Comparison of ENCODE assay signal across 15 cellular contexts in genomic region chr13:109715902-109716301, GRCh38.
DNase-seq lines count a peak whose midpoint lies in the region; ATAC-seq and TF ChIP-seq lines count a peak whose summit lies in the region.
"Had no signal": no experiment of that assay in that cellular context is flagged by ENCODE, and none has a peak within 500 bp of the region (broad histone marks: within the 10 kb centered on the region; RNA-seq: fewer than 3 reads in every experiment).

No MANE protein-coding gene starts in this region.

- H3K4me2 ChIP-seq in smooth muscle cell, result no peak overlapping the region

- 87% methylated on average over 1 of the region's 1 CpG for WGBS in smooth muscle cell (ENCODE audit: low lambda C conversion rate)

- H3K36me3 ChIP-seq in smooth muscle cell (ENCODE audit: low read depth), result no peaks in the 10 kb centered on the region

- no peak overlapping the region for H3K9ac ChIP-seq in smooth muscle cell (ENCODE audit: low read depth)

- no peaks in the 10 kb centered on the region for H3K79me2 ChIP-seq in smooth muscle cell (ENCODE audit: low read depth)

- H4K20me1 ChIP-seq in smooth muscle cell (ENCODE audit: low read depth), result no peaks in the 10 kb centered on the region

- peak; percentile 66 for ATAC-seq in omental fat pad (ENCODE audit: low FRiP score)

- H2AFZ ChIP-seq in smooth muscle cell (ENCODE audit: low read depth), result no peak overlapping the region

- peaks cover 11% of the 10 kb centered on the region for H3K4me1 ChIP-seq in smooth muscle cell (ENCODE audit: low read depth)

- H3K27ac ChIP-seq in smooth muscle cell (ENCODE audit: low read depth) (no peak overlapping the region), caudate nucleus (ENCODE audit: low read depth, low read length) (no peak overlapping the region), coronary artery (no peak overlapping the region)

- no peaks in the 10 kb centered on the region for H3K9me3 ChIP-seq in smooth muscle cell (replicated peaks; ENCODE audit: low read depth)

- no peak overlapping the region for H3K4me3 ChIP-seq in smooth muscle cell
- no peak overlapping the region for H3K4me3 ChIP-seq in coronary artery

- H3F3A ChIP-seq in smooth muscle cell (ENCODE audit: low read depth), result no peaks in the 10 kb centered on the region

- no peak for TF ChIP-seq CTCF in omental fat pad (IDR thresholded peaks at IDR 0.05)
- no peak for TF ChIP-seq CTCF in smooth muscle cell (IDR thresholded peaks at IDR 0.05; ENCODE audit: borderline replicate concordance, insufficient read depth, poor library complexity, severe bottlenecking)
- TF ChIP-seq CTCF in coronary artery (IDR thresholded peaks at IDR 0.05), result no peak

- H3K27me3 ChIP-seq in smooth muscle cell (ENCODE audit: low read depth), result no peaks in the 10 kb centered on the region

- peak; percentile 5 for DNase-seq in GM04503 (ENCODE audit: low read depth)
- peak; percentile 79 for DNase-seq in OCI-M1 (lab: John Stamatoyannopoulos, UW)
- DNase-seq in fibroblast of gingiva (ENCODE audit: low read depth), result peak; percentile 77
- no peak for DNase-seq in omental fat pad (ENCODE audit: low spot score)
- DNase-seq in smooth muscle cell (lab: John Stamatoyannopoulos, UW; ENCODE audit: unreplicated experiment), result no peak
- no peak for DNase-seq in caudate nucleus (lab: John Stamatoyannopoulos, UW)
- DNase-seq in coronary artery (ENCODE audit: low spot score), result no peak
- no peak for DNase-seq in ecto neural progenitor cell (ENCODE audit: low spot score)
- DNase-seq: activated CD4-positive, alpha-beta T cell treated with anti-CD3 and anti-CD28 coated beads for 48 hours; activated naive CD4-positive, alpha-beta T cell treated with anti-CD3 and anti-CD28 coated beads, Interleukin-2, amount 50 U/mL, for 16 hours; COR-L47; endodermal cell; NCI-H2107; SHP77; stimulated activated CD4-positive, alpha-beta T cell treated with anti-CD3 and anti-CD28 coated beads, Interleukin-2, amount 100 ng/mL, for 48 hours had no signal

Comparison
In these comparisons a context has a peak if more than half of its experiments do, and no peak if none do; other contexts are left out.
1. DNase-seq: peak in GM04503 (single experiment), OCI-M1 (single experiment) and fibroblast of gingiva (single experiment); none in omental fat pad (single experiment), smooth muscle cell (single experiment), caudate nucleus (0 of 61), coronary artery (single experiment) and ecto neural progenitor cell (single experiment).